19 cellular contexts compared by ENCODE assay signal in genomic region chr2:216131175-216131926, GRCh38. TPM values are rescaled to one million over a fixed set of nuclear protein-coding genes. Genes with fewer than 3 reads are reported as not detected.
DNase-seq lines count a peak whose midpoint lies in the region; ATAC-seq and TF ChIP-seq lines count a peak whose summit lies in the region.
"Had no signal": no experiment of that assay in that cellular context is flagged by ENCODE, and none has a peak within 500 bp of the region (broad histone marks: within the 10 kb centered on the region; RNA-seq: fewer than 3 reads in every experiment).

No MANE protein-coding gene starts in this region.

- no peak for TF ChIP-seq CTCF in CD8-positive, alpha-beta T cell (IDR thresholded peaks at IDR 0.05)
- TF ChIP-seq CTCF in fibroblast of villous mesenchyme (IDR thresholded peaks at IDR 0.05; ENCODE audit: insufficient read depth, low read depth, low read length): no peak
- TF ChIP-seq CTCF in omental fat pad (IDR thresholded peaks at IDR 0.05): no peak

- H3K4me1 ChIP-seq in CD8-positive, alpha-beta T cell (ENCODE audit: insufficient read depth, low read length): peaks cover 9% of the 10 kb centered on the region
- H3K4me1 ChIP-seq: BLaER1 treated with 17β-estradiol and CSF1 and Interleukin-3, amounts not matched to agents 10 nM and 100 nM had no signal

- intact Hi-C loops in CD8-positive, alpha-beta T cell (cut with DNase I, micrococcal nuclease): loop anchor here in 1 of 2 experiments (10.0 kb wide), 1 partner anchor 177 kb away; no protein-coding TSS in a partner anchor
- intact Hi-C loops in activated T-helper 1 cell treated with anti-CD3 and anti-CD28 coated beads, Interleukin-12 subunit alpha, Interleukin-12 subunit beta, Interleukin-2, Interleukin-4 antibody, amounts not matched to agents 30 ng/mL and 10 ng/mL and 1 ng/mL, durations not matched to agents 14 hours and 24 hours and 36 hours (cut with micrococcal nuclease): loop anchor here (2.0 kb wide), 1 partner anchor 13 kb away; no protein-coding TSS in a partner anchor

- H3K36me3 Mint-ChIP-seq in CD8-positive, alpha-beta T cell: peaks cover 88% of the 10 kb centered on the region
- peaks cover 73% of the 10 kb centered on the region for H3K36me3 Mint-ChIP-seq in activated T-helper 1 cell treated with anti-CD3 and anti-CD28 coated beads, Interleukin-12 subunit alpha, Interleukin-12 subunit beta, Interleukin-2, Interleukin-4 antibody, amounts not matched to agents 30 ng/mL and 10 ng/mL and 1 ng/mL, durations not matched to agents 14 hours and 24 hours and 36 hours (ENCODE audit: low read depth)

- POLR2A ChIA-PET in CD8-positive, alpha-beta T cell (lab: Charles Lee): interaction anchor here (0.9 kb wide), 1 partner anchor 98 kb away, joined by 3 read pairs; no protein-coding TSS in a partner anchor

- no peak overlapping the region for H3K27ac ChIP-seq in CD8-positive, alpha-beta T cell (ENCODE audit: low read depth, low read length)
- H3K27ac ChIP-seq: BLaER1 treated with 17β-estradiol and CSF1 and Interleukin-3, amounts not matched to agents 10 nM and 100 nM had no signal

- H3K4me1 Mint-ChIP-seq in CD8-positive, alpha-beta T cell (ENCODE audit: low read depth): peaks cover 49% of the 10 kb centered on the region
- H3K4me1 Mint-ChIP-seq in activated T-helper 1 cell treated with anti-CD3 and anti-CD28 coated beads, Interleukin-12 subunit alpha, Interleukin-12 subunit beta, Interleukin-2, Interleukin-4 antibody, amounts not matched to agents 30 ng/mL and 10 ng/mL and 1 ng/mL, durations not matched to agents 14 hours and 24 hours and 36 hours (ENCODE audit: low read depth): peaks cover 73% of the 10 kb centered on the region

- no peak overlapping the region for H3K4me3 Mint-ChIP-seq in CD8-positive, alpha-beta T cell
- H3K4me3 Mint-ChIP-seq in activated T-helper 1 cell treated with anti-CD3 and anti-CD28 coated beads, Interleukin-12 subunit alpha, Interleukin-12 subunit beta, Interleukin-2, Interleukin-4 antibody, amounts not matched to agents 30 ng/mL and 10 ng/mL and 1 ng/mL, durations not matched to agents 14 hours and 24 hours and 36 hours: no peak overlapping the region
- H3K4me3 Mint-ChIP-seq: activated B cell treated with CpG ODN at 0.5 μM for 24 hours had no signal

- ATAC-seq in activated CD4-positive, CD25-positive, alpha-beta regulatory T cell treated with anti-CD3 and anti-CD28 coated beads, Interleukin-2, amount 50 U/mL, for 24 hours: peak; percentile 74 to 77
- no peak for ATAC-seq in CD8-positive, alpha-beta T cell
- ATAC-seq in omental fat pad (ENCODE audit: low FRiP score): no peak
- no peak for ATAC-seq in HG03196 (IDR thresholded peaks at IDR 0.05; ENCODE audit: unreplicated experiment)
- ATAC-seq: gastroesophageal sphincter, GM12878, left colon had no signal

- no peak for DNase-seq in activated CD4-positive, CD25-positive, alpha-beta regulatory T cell (lab: John Stamatoyannopoulos, UW)
- no peak for DNase-seq in CD8-positive, alpha-beta T cell
- no peak for DNase-seq in activated T-helper 1 cell treated with anti-CD3 and anti-CD28 coated beads, Interleukin-12 subunit alpha, Interleukin-12 subunit beta, Interleukin-2, Interleukin-4 antibody, amounts not matched to agents 30 ng/mL and 10 ng/mL and 1 ng/mL, durations not matched to agents 14 hours and 24 hours and 36 hours (ENCODE audit: low spot score)
- DNase-seq in fibroblast of villous mesenchyme (ENCODE audit: low read depth) (peak; percentile 19), omental fat pad (ENCODE audit: low spot score) (no peak), NCI-H748 (lab: John Stamatoyannopoulos, UW; ENCODE audit: unreplicated experiment) (no peak)
- DNase-seq: activated B cell treated with CpG ODN at 0.5 μM for 24 hours, amniotic stem cell, caudate nucleus, erythroblast, left colon, NCI-H526, Right ventricle myocardium superior had no signal

- H3K27me3 Mint-ChIP-seq in CD8-positive, alpha-beta T cell (ENCODE audit: low read depth): no peaks in the 10 kb centered on the region
- H3K27me3 Mint-ChIP-seq in activated T-helper 1 cell treated with anti-CD3 and anti-CD28 coated beads, Interleukin-12 subunit alpha, Interleukin-12 subunit beta, Interleukin-2, Interleukin-4 antibody, amounts not matched to agents 30 ng/mL and 10 ng/mL and 1 ng/mL, durations not matched to agents 14 hours and 24 hours and 36 hours (ENCODE audit: insufficient read depth): no peaks in the 10 kb centered on the region
- H3K27me3 Mint-ChIP-seq: activated B cell treated with CpG ODN at 0.5 μM for 24 hours had no signal

- H3K4me3 ChIP-seq in CD8-positive, alpha-beta T cell (ENCODE audit: low read depth, low read length): no peak overlapping the region
- H3K4me3 ChIP-seq in fibroblast of villous mesenchyme (ENCODE audit: low read depth, low read length): no peak overlapping the region
- H3K4me3 ChIP-seq: BLaER1 treated with 17β-estradiol and CSF1 and Interleukin-3, amounts not matched to agents 10 nM and 100 nM; gastroesophageal sphincter; GM12878 had no signal

- no peaks in the 10 kb centered on the region for H3K9me3 ChIP-seq in CD8-positive, alpha-beta T cell (ENCODE audit: low read length)
- H3K9me3 ChIP-seq: BLaER1 treated with 17β-estradiol and CSF1 and Interleukin-3, amounts not matched to agents 10 nM and 100 nM; gastroesophageal sphincter had no signal

- H3K27me3 ChIP-seq in CD8-positive, alpha-beta T cell (ENCODE audit: insufficient read depth, low read length): no peaks in the 10 kb centered on the region
- H3K27me3 ChIP-seq: BLaER1 treated with 17β-estradiol and CSF1 and Interleukin-3, amounts not matched to agents 10 nM and 100 nM; dorsolateral prefrontal cortex; gastroesophageal sphincter had no signal

- CTCF ChIA-PET in CD8-positive, alpha-beta T cell (lab: Charles Lee): interaction anchor here (1.3 kb wide), 1 partner anchor 98 kb away, joined by 6 read pairs; no protein-coding TSS in a partner anchor

- no peaks in the 10 kb centered on the region for H3K9me3 Mint-ChIP-seq in CD8-positive, alpha-beta T cell
- no peaks in the 10 kb centered on the region for H3K9me3 Mint-ChIP-seq in activated T-helper 1 cell treated with anti-CD3 and anti-CD28 coated beads, Interleukin-12 subunit alpha, Interleukin-12 subunit beta, Interleukin-2, Interleukin-4 antibody, amounts not matched to agents 30 ng/mL and 10 ng/mL and 1 ng/mL, durations not matched to agents 14 hours and 24 hours and 36 hours
- H3K9me3 Mint-ChIP-seq: activated B cell treated with CpG ODN at 0.5 μM for 24 hours had no signal

- peak overlapping the region; percentile 61 for H3K27ac Mint-ChIP-seq in CD8-positive, alpha-beta T cell
- peak overlapping the region; percentile 71 for H3K27ac Mint-ChIP-seq in activated T-helper 1 cell treated with anti-CD3 and anti-CD28 coated beads, Interleukin-12 subunit alpha, Interleukin-12 subunit beta, Interleukin-2, Interleukin-4 antibody, amounts not matched to agents 30 ng/mL and 10 ng/mL and 1 ng/mL, durations not matched to agents 14 hours and 24 hours and 36 hours
- H3K27ac Mint-ChIP-seq: activated B cell treated with CpG ODN at 0.5 μM for 24 hours had no signal

- H3K36me3 ChIP-seq in CD8-positive, alpha-beta T cell (ENCODE audit: insufficient read depth, low read length): peaks cover 60% of the 10 kb centered on the region

RNA-seq across cellular contexts. Expression of gene XRCC5, which starts 22.2 kb away (rescaled TPM):
- total RNA-seq in CD8-positive, alpha-beta T cell: 100 to 1,000 TPM; 120 to 125 TPM
- total RNA-seq in activated T-helper 1 cell treated with anti-CD3 and anti-CD28 coated beads, Interleukin-12 subunit alpha, Interleukin-12 subunit beta, Interleukin-2, Interleukin-4 antibody, amounts not matched to agents 30 ng/mL and 10 ng/mL and 1 ng/mL, durations not matched to agents 14 hours and 24 hours and 36 hours: 430 and 484 TPM in 2 replicates
- total RNA-seq in fibroblast of villous mesenchyme: 220 and 278 TPM in 2 replicates
- 100 to 1,000 TPM; 112 to 153 (median 143) TPM for total RNA-seq in omental fat pad

RNA-seq across cellular contexts. Expression of gene TMEM169, which starts 49.6 kb away (rescaled TPM):
- not detected for total RNA-seq in CD8-positive, alpha-beta T cell
- total RNA-seq in activated T-helper 1 cell treated with anti-CD3 and anti-CD28 coated beads, Interleukin-12 subunit alpha, Interleukin-12 subunit beta, Interleukin-2, Interleukin-4 antibody, amounts not matched to agents 30 ng/mL and 10 ng/mL and 1 ng/mL, durations not matched to agents 14 hours and 24 hours and 36 hours: 0.93 and 2.2 TPM in 2 replicates
- total RNA-seq in fibroblast of villous mesenchyme (0.32 and 0.43 TPM in 2 replicates), omental fat pad (1 to 10 TPM in 1 of 4 donors, under 1 TPM in 3; 0.36 to 1.6 (median 0.70) TPM)

RNA-seq across cellular contexts. Expression of gene PECR, which starts 49.7 kb away (rescaled TPM):
- 1 to 10 TPM; 5.9 to 6.4 TPM for total RNA-seq in CD8-positive, alpha-beta T cell
- total RNA-seq in activated T-helper 1 cell treated with anti-CD3 and anti-CD28 coated beads, Interleukin-12 subunit alpha, Interleukin-12 subunit beta, Interleukin-2, Interleukin-4 antibody, amounts not matched to agents 30 ng/mL and 10 ng/mL and 1 ng/mL, durations not matched to agents 14 hours and 24 hours and 36 hours: 14.0 and 17.6 TPM in 2 replicates
- total RNA-seq in fibroblast of villous mesenchyme (9.9 and 12.6 TPM in 2 replicates), omental fat pad (10 to 100 TPM; 18.5 to 57.9 (median 24.2) TPM)

Comparison
In these comparisons a context has a peak if more than half of its experiments do, and no peak if none do; other contexts are left out.
1. ATAC-seq: peak in activated CD4-positive, CD25-positive, alpha-beta regulatory T cell treated with anti-CD3 and anti-CD28 coated beads, Interleukin-2, amount 50 U/mL, for 24 hours (2 of 2); none in CD8-positive, alpha-beta T cell (single experiment), omental fat pad (single experiment) and HG03196 (single experiment).